In genomic region chr10:78346721-78347120, GRCh38 we compare ENCODE assay signal across 23 cellular contexts.
"Had no signal": no experiment of that assay in that cellular context is flagged by ENCODE, and none has a peak within 500 bp of the region (broad histone marks: within the 10 kb centered on the region; RNA-seq: fewer than 3 reads in every experiment).

No MANE protein-coding gene starts in this region.

- H3K9me3 ChIP-seq: colonic mucosa, esophagus squamous epithelium, gastrocnemius medialis, heart right ventricle, left lung, lower lobe of right lung had no signal

- H3K4me1 ChIP-seq: colonic mucosa, esophagus squamous epithelium, left lung, lower lobe of right lung had no signal

- H3K4me3 ChIP-seq: colonic mucosa, dorsolateral prefrontal cortex, esophagus squamous epithelium, gastrocnemius medialis, heart right ventricle, left lung, lower lobe of right lung had no signal

- H3K27ac ChIP-seq: colonic mucosa, dorsolateral prefrontal cortex, epithelial cell of prostate, esophagus squamous epithelium, gastrocnemius medialis, heart right ventricle, left lung, lower lobe of right lung had no signal

- H3K4me1 Mint-ChIP-seq: naive thymus-derived CD4-positive, alpha-beta T cell had no signal

- H3K36me3 Mint-ChIP-seq: naive thymus-derived CD4-positive, alpha-beta T cell had no signal

- H3K36me3 ChIP-seq: colonic mucosa, esophagus squamous epithelium, gastrocnemius medialis, heart right ventricle, left lung, lower lobe of right lung had no signal

- DNase-seq: colonic mucosa; dermis blood vessel endothelial cell; effector CD4-positive, alpha-beta T cell; effector memory CD4-positive, alpha-beta T cell; endodermal cell; erythroblast; esophagus squamous epithelium; foreskin fibroblast; foreskin melanocyte; gastrocnemius medialis; glutamatergic neuron; heart right ventricle; hippocampal formation; left cardiac atrium; left lung; left ventricle myocardium superior; lower lobe of right lung; mesenchymal stem cell; midbrain; naive thymus-derived CD4-positive, alpha-beta T cell had no signal

- ATAC-seq: esophagus mucosa; gastrocnemius medialis; heart right ventricle; left cardiac atrium; left lung; left ventricle myocardium superior; lower lobe of right lung; naive thymus-derived CD4-positive, alpha-beta T cell had no signal

- H3K27ac Mint-ChIP-seq: endodermal cell; naive thymus-derived CD4-positive, alpha-beta T cell had no signal

- H3K4me3 Mint-ChIP-seq: endodermal cell; naive thymus-derived CD4-positive, alpha-beta T cell had no signal

- H3K27me3 ChIP-seq: colonic mucosa, dorsolateral prefrontal cortex, gastrocnemius medialis, left lung had no signal
